ENCODE assay signal across 8 cellular contexts in genomic region chr22:17629167-17629489, GRCh38. TPM values are rescaled to one million over a fixed set of nuclear protein-coding genes. Genes with fewer than 3 reads are reported as not detected.
DNase-seq lines count a peak whose midpoint lies in the region; ATAC-seq and TF ChIP-seq lines count a peak whose summit lies in the region.

No MANE protein-coding gene starts in this region.

- peaks cover 16% of the 10 kb centered on the region for H3K4me1 ChIP-seq in OCI-LY7 (ENCODE audit: insufficient read depth, low read length, poor library complexity, severe bottlenecking)
- peaks cover 11% of the 10 kb centered on the region for H3K4me1 ChIP-seq in neuron (ENCODE audit: insufficient read depth, low read length)

- peaks cover 26% of the 10 kb centered on the region for H3K36me3 Mint-ChIP-seq in CD4-positive, alpha-beta T cell (ENCODE audit: low read depth)
- H3K36me3 Mint-ChIP-seq in endothelial cell (ENCODE audit: low read depth, unreplicated experiment), result no peaks in the 10 kb centered on the region

- TSS peak; percentile 94 for BruUV-seq in OCI-LY7 (replicated peaks; lab: Mats Ljungman, UMichigan)

- H2AFZ ChIP-seq in OCI-LY7 (ENCODE audit: low read length), result peak overlapping the region; percentile 83
- peak overlapping the region; percentile 30 for H2AFZ ChIP-seq in neuron (ENCODE audit: low read depth, low read length)

- H3K27me3 Mint-ChIP-seq in CD4-positive, alpha-beta T cell, result no peaks in the 10 kb centered on the region
- peaks cover 10% of the 10 kb centered on the region for H3K27me3 Mint-ChIP-seq in endothelial cell (ENCODE audit: unreplicated experiment)

- no peaks in the 10 kb centered on the region for H3K27me3 ChIP-seq in CD4-positive, alpha-beta T cell (ENCODE audit: control insufficient read depth, insufficient read depth, low read length)
- no peaks in the 10 kb centered on the region for H3K27me3 ChIP-seq in neuron (ENCODE audit: insufficient read depth, low read length)

- no peak for ATAC-seq in CD4-positive, alpha-beta T cell (ENCODE audit: poor library complexity)
- ATAC-seq in HG03139 (IDR thresholded peaks at IDR 0.05; ENCODE audit: unreplicated experiment), result no peak

- intact Hi-C loops in CD4-positive, alpha-beta T cell (cut with DNase I, micrococcal nuclease), result loop anchor here (1.0 to 5.0 kb wide), 2 partner anchors 9 to 472 kb away; partner anchors contain the start of genes BCL2L13 (in 1 of the 2) and HDHD5 (in 1 of the 2)
- intact Hi-C loops in OCI-LY7 (cut with micrococcal nuclease; ENCODE audit: unreplicated experiment), result loop anchor here (2.0 kb wide), 1 partner anchor 34 kb away; no protein-coding TSS in a partner anchor

- no peaks in the 10 kb centered on the region for H3K9me2 ChIP-seq in OCI-LY7 (ENCODE audit: insufficient read depth, low read length)

- no peak for TF ChIP-seq CTCF in CD4-positive, alpha-beta T cell (IDR thresholded peaks at IDR 0.05)
- TF ChIP-seq CTCF in OCI-LY7 (conservative IDR thresholded peaks at IDR 0.05; ENCODE audit: low read length) (no peak), endothelial cell (IDR thresholded peaks at IDR 0.05; ENCODE audit: unreplicated experiment) (no peak)

- H3K79me2 ChIP-seq in OCI-LY7 (ENCODE audit: insufficient read depth, low read depth, low read length), result peaks cover 48% of the 10 kb centered on the region

- H3K27ac ChIP-seq in CD4-positive, alpha-beta T cell (ENCODE audit: low read depth, low read length), result peak overlapping the region; percentile 82
- peak overlapping the region; percentile 37 for H3K27ac ChIP-seq in OCI-LY7 (ENCODE audit: low read depth, low read length, poor library complexity, severe bottlenecking)

- peak overlapping the region; percentile 93 for H3K27ac Mint-ChIP-seq in CD4-positive, alpha-beta T cell
- peak overlapping the region; percentile 99 for H3K27ac Mint-ChIP-seq in endothelial cell (ENCODE audit: unreplicated experiment)

- CTCF ChIA-PET in CD4-positive, alpha-beta T cell (lab: Charles Lee), result interaction anchor here (0.7 to 0.9 kb wide), 2 partner anchors 10 to 474 kb away, joined by 3 read pairs; no protein-coding TSS in a partner anchor
- CTCF ChIA-PET in OCI-LY7 (lab: Charles Lee; ENCODE audit: unreplicated experiment), result no interaction called here

- H3K4me3 ChIP-seq in OCI-LY7 (ENCODE audit: low read depth, low read length, poor library complexity, severe bottlenecking), result peak overlapping the region; percentile 98
- H3K4me3 ChIP-seq in neuron (ENCODE audit: low read length), result peak overlapping the region; percentile 80

- POLR2A ChIA-PET in CD4-positive, alpha-beta T cell (lab: Charles Lee), result no interaction called here
- POLR2A ChIA-PET in OCI-LY7 (lab: Charles Lee), result interaction anchor here (1.0 kb wide), 1 partner anchor 10 kb away, joined by 3 read pairs; no protein-coding TSS in a partner anchor

- H3K36me3 ChIP-seq in OCI-LY7 (ENCODE audit: insufficient read depth, low read length) (peaks cover 19% of the 10 kb centered on the region; the same call in 1 of the 2 replicates), neuron (ENCODE audit: insufficient read depth, low read length) (peaks cover 6% of the 10 kb centered on the region)

- H3K9me3 ChIP-seq in CD4-positive, alpha-beta T cell (ENCODE audit: control insufficient read depth, low read length), result no peaks in the 10 kb centered on the region
- H3K9me3 ChIP-seq in OCI-LY7 (ENCODE audit: low read length) (no peaks in the 10 kb centered on the region), neuron (ENCODE audit: low read length) (no peaks in the 10 kb centered on the region)

- peak overlapping the region; percentile 92 for H3K4me3 Mint-ChIP-seq in CD4-positive, alpha-beta T cell
- peak overlapping the region; percentile 99 for H3K4me3 Mint-ChIP-seq in endothelial cell (ENCODE audit: unreplicated experiment)

- H3K4me2 ChIP-seq in OCI-LY7 (ENCODE audit: low read length), result peak overlapping the region; percentile 92

- H4K20me1 ChIP-seq in OCI-LY7 (ENCODE audit: insufficient read depth, low read length), result no peaks in the 10 kb centered on the region; the same call in 1 of the 2 replicates

- no peaks in the 10 kb centered on the region for H3K9me3 Mint-ChIP-seq in CD4-positive, alpha-beta T cell
- H3K9me3 Mint-ChIP-seq in endothelial cell (ENCODE audit: unreplicated experiment), result no peaks in the 10 kb centered on the region

- peaks cover 28% of the 10 kb centered on the region for H3K4me1 Mint-ChIP-seq in CD4-positive, alpha-beta T cell (ENCODE audit: low read depth)
- H3K4me1 Mint-ChIP-seq in endothelial cell (ENCODE audit: unreplicated experiment), result peaks cover 9% of the 10 kb centered on the region

- no peak for DNase-seq in CD4-positive, alpha-beta T cell
- no peak for DNase-seq in OCI-LY7 (ENCODE audit: low spot score)
- no peak for DNase-seq in endothelial cell (ENCODE audit: low spot score)
- no peak for DNase-seq in DMS153 (lab: John Stamatoyannopoulos, UW)
- no peak for DNase-seq in inferior parietal cortex (ENCODE audit: extremely low spot score)
- no peak for DNase-seq in SKM-1 treated with dmso at 0.1 percent for 144 hours (lab: John Stamatoyannopoulos, UW; ENCODE audit: unreplicated experiment)

RNA-seq across cellular contexts. Expression of gene ATP6V1E1, which starts 0.6 kb away (rescaled TPM):
- 10 to 100 TPM; 48.4 to 50.8 TPM for total RNA-seq in CD4-positive, alpha-beta T cell
- 82.2 and 86.5 TPM in 2 replicates for total RNA-seq in OCI-LY7 (2014; rRNA removed; shearing (Covaris generic))
- total RNA-seq in OCI-LY7 (2022) (100 and 108 TPM in 2 replicates), endothelial cell (ENCODE audit: unreplicated experiment) (80.4 TPM)

RNA-seq across cellular contexts. Expression of gene BCL2L13, which starts 9.4 kb away (rescaled TPM):
- 10 to 100 TPM in 1 of 2 experiments, 1 to 10 TPM in 1; 8.1 to 10.0 TPM for total RNA-seq in CD4-positive, alpha-beta T cell
- total RNA-seq in OCI-LY7 (2014; rRNA removed; shearing (Covaris generic)), result 21.7 and 25.2 TPM in 2 replicates
- 38.3 and 41.3 TPM in 2 replicates for total RNA-seq in OCI-LY7 (2022)
- 26.2 TPM for total RNA-seq in endothelial cell (ENCODE audit: unreplicated experiment)
